41 cellular contexts compared by ENCODE assay signal in genomic region chr10:72881291-72881690, GRCh38. TPM values are rescaled to one million over a fixed set of nuclear protein-coding genes. Genes with fewer than 3 reads are reported as not detected.
"Had no signal": no experiment of that assay in that cellular context is flagged by ENCODE, and none has a peak within 500 bp of the region (broad histone marks: within the 10 kb centered on the region; RNA-seq: fewer than 3 reads in every experiment).

No MANE protein-coding gene starts in this region.

- DNase-seq: activated effector memory CD4-positive, alpha-beta T cell treated with anti-CD3 and anti-CD28 coated beads, Interleukin-2, amount 50 U/mL, for 16 hours; activated effector memory CD4-positive, alpha-beta T cell treated with Interleukin-2 at 50 U/mL for 16 hours; activated gamma-delta T cell; activated gamma-delta T cell treated with Interleukin-2 at 50 U/mL for 16 hours; activated naive CD4-positive, alpha-beta T cell; activated naive CD4-positive, alpha-beta T cell treated with anti-CD3 and anti-CD28 coated beads for 36 hours; activated naive CD4-positive, alpha-beta T cell treated with anti-CD3 and anti-CD28 coated beads, Interleukin-2, amount 10 ng/mL, durations not matched to agents 7 days and 5 days; activated naive CD4-positive, alpha-beta T cell treated with anti-CD3 and anti-CD28 coated beads, Interleukin-2, amount 50 U/mL, for 16 hours; activated naive CD4-positive, alpha-beta T cell treated with Interleukin-2 at 50 U/mL for 16 hours; activated naive CD8-positive, alpha-beta T cell treated with anti-CD3 and anti-CD28 coated beads for 36 hours; activated naive CD8-positive, alpha-beta T cell treated with anti-CD3 and anti-CD28 coated beads, Interleukin-2, amount 10 ng/mL, durations not matched to agents 7 days and 5 days; activated naive CD8-positive, alpha-beta T cell treated with anti-CD3 and anti-CD28 coated beads, Interleukin-2, amount 50 U/mL, for 24 hours; activated T-cell treated with anti-CD3 and anti-CD28 coated beads, Interleukin-2, amount 50 U/mL, for 1 hour; activated T-cell treated with anti-CD3 and anti-CD28 coated beads, Interleukin-2, amount 50 U/mL, for 24 hours; activated T-cell treated with anti-CD3 and anti-CD28 coated beads, Interleukin-2, amount 50 U/mL, for 4 hours; activated T-cell treated with anti-CD3 and anti-CD28 coated beads, Interleukin-2, amount 50 U/mL, for 48 hours; activated T-cell treated with anti-CD3 and anti-CD28 coated beads, Interleukin-2, amount 50 U/mL, for 72 hours; adrenal gland; amniotic stem cell; amygdala; anterior cingulate cortex; aorta; body of pancreas; brain microvascular endothelial cell; caudate nucleus; central memory CD4-positive, alpha-beta T cell; cerebellar nuclear complex had no signal

- H3K4me1 Mint-ChIP-seq: activated naive CD4-positive, alpha-beta T cell treated with anti-CD3 and anti-CD28 coated beads, Interleukin-2, amount 10 ng/mL, durations not matched to agents 7 days and 5 days; activated naive CD8-positive, alpha-beta T cell treated with anti-CD3 and anti-CD28 coated beads, Interleukin-2, amount 10 ng/mL, durations not matched to agents 7 days and 5 days; activated T-helper 17 cell treated with anti-CD3 and anti-CD28 coated beads, Interleukin-2, amount 50 U/mL, for 72 hours; central memory CD8-positive, alpha-beta T cell had no signal

- H3K27me3 ChIP-seq: adrenal gland, ascending aorta, body of pancreas, brain microvascular endothelial cell, breast epithelium, cardiac muscle cell had no signal

- H3K27ac ChIP-seq: adrenal gland, ascending aorta, body of pancreas, brain microvascular endothelial cell, breast epithelium, cardiac muscle cell had no signal

- H3K4me1 ChIP-seq: adrenal gland, ascending aorta, body of pancreas, breast epithelium had no signal

- H3K4me3 ChIP-seq: adrenal gland, ascending aorta, body of pancreas, breast epithelium, cardiac muscle cell had no signal

- H3K4me3 Mint-ChIP-seq: activated naive CD4-positive, alpha-beta T cell treated with anti-CD3 and anti-CD28 coated beads for 36 hours; activated naive CD4-positive, alpha-beta T cell treated with anti-CD3 and anti-CD28 coated beads, Interleukin-2, amount 10 ng/mL, durations not matched to agents 7 days and 5 days; activated naive CD4-positive, alpha-beta T cell treated with anti-CD3 and anti-CD28 coated beads, Interleukin-2, amount 50 U/mL, for 24 hours; activated naive CD8-positive, alpha-beta T cell; activated naive CD8-positive, alpha-beta T cell treated with anti-CD3 and anti-CD28 coated beads for 36 hours; activated naive CD8-positive, alpha-beta T cell treated with anti-CD3 and anti-CD28 coated beads, Interleukin-2, amount 10 ng/mL, durations not matched to agents 7 days and 5 days; activated naive CD8-positive, alpha-beta T cell treated with anti-CD3 and anti-CD28 coated beads, Interleukin-2, amount 50 U/mL, for 24 hours; activated T-cell treated with anti-CD3 and anti-CD28 coated beads, Interleukin-2, amount 50 U/mL, for 24 hours; activated T-cell treated with anti-CD3 and anti-CD28 coated beads, Interleukin-2, amount 50 U/mL, for 4 hours; activated T-cell treated with anti-CD3 and anti-CD28 coated beads, Interleukin-2, amount 50 U/mL, for 72 hours; activated T-helper 1 cell treated with anti-CD3 and anti-CD28 coated beads, Interleukin-12 subunit alpha, Interleukin-12 subunit beta, Interleukin-2, Interleukin-4 antibody, amounts not matched to agents 30 ng/mL and 10 ng/mL and 1 ng/mL, durations not matched to agents 14 hours and 24 hours and 36 hours; activated T-helper 17 cell treated with anti-CD3 and anti-CD28 coated beads, Interleukin-2, amount 50 U/mL, for 72 hours; brain; central memory CD8-positive, alpha-beta T cell had no signal

- FAIRE-seq: astrocyte, bronchial epithelial cell had no signal

- H3K9me3 Mint-ChIP-seq: activated naive CD4-positive, alpha-beta T cell treated with anti-CD3 and anti-CD28 coated beads, Interleukin-2, amount 50 U/mL, for 24 hours; activated T-helper 1 cell treated with anti-CD3 and anti-CD28 coated beads, Interleukin-12 subunit alpha, Interleukin-12 subunit beta, Interleukin-2, Interleukin-4 antibody, amounts not matched to agents 30 ng/mL and 10 ng/mL and 1 ng/mL, durations not matched to agents 14 hours and 24 hours and 36 hours; activated T-helper 17 cell treated with anti-CD3 and anti-CD28 coated beads, Interleukin-2, amount 50 U/mL, for 72 hours; central memory CD8-positive, alpha-beta T cell had no signal

- H3K9me3 ChIP-seq: adrenal gland, ascending aorta, breast epithelium had no signal

- ATAC-seq: activated naive CD4-positive, alpha-beta T cell treated with anti-CD3 and anti-CD28 coated beads, Interleukin-2, amount 50 U/mL, for 72 hours; activated naive CD8-positive, alpha-beta T cell treated with anti-CD3 and anti-CD28 coated beads, Interleukin-2, amount 50 U/mL, for 24 hours; activated T-cell treated with anti-CD3 and anti-CD28 coated beads, Interleukin-2, amount 50 U/mL, for 4 hours; activated T-cell treated with anti-CD3 and anti-CD28 coated beads, Interleukin-2, amount 50 U/mL, for 72 hours; activated T-helper 17 cell treated with anti-CD3 and anti-CD28 coated beads, Interleukin-2, amount 50 U/mL, for 72 hours; body of pancreas had no signal

- H3K27ac Mint-ChIP-seq: activated naive CD4-positive, alpha-beta T cell treated with anti-CD3 and anti-CD28 coated beads for 36 hours; activated naive CD4-positive, alpha-beta T cell treated with anti-CD3 and anti-CD28 coated beads, Interleukin-2, amount 10 ng/mL, durations not matched to agents 7 days and 5 days; activated naive CD4-positive, alpha-beta T cell treated with anti-CD3 and anti-CD28 coated beads, Interleukin-2, amount 50 U/mL, for 24 hours; activated naive CD4-positive, alpha-beta T cell treated with anti-CD3 and anti-CD28 coated beads, Interleukin-2, amount 50 U/mL, for 72 hours; activated naive CD8-positive, alpha-beta T cell; activated naive CD8-positive, alpha-beta T cell treated with anti-CD3 and anti-CD28 coated beads for 36 hours; activated naive CD8-positive, alpha-beta T cell treated with anti-CD3 and anti-CD28 coated beads, Interleukin-2, amount 10 ng/mL, durations not matched to agents 7 days and 5 days; activated naive CD8-positive, alpha-beta T cell treated with anti-CD3 and anti-CD28 coated beads, Interleukin-2, amount 50 U/mL, for 24 hours; activated T-cell treated with anti-CD3 and anti-CD28 coated beads, Interleukin-2, amount 50 U/mL, for 24 hours; activated T-cell treated with anti-CD3 and anti-CD28 coated beads, Interleukin-2, amount 50 U/mL, for 72 hours; activated T-helper 1 cell treated with anti-CD3 and anti-CD28 coated beads, Interleukin-12 subunit alpha, Interleukin-12 subunit beta, Interleukin-2, Interleukin-4 antibody, amounts not matched to agents 30 ng/mL and 10 ng/mL and 1 ng/mL, durations not matched to agents 14 hours and 24 hours and 36 hours; activated T-helper 17 cell treated with anti-CD3 and anti-CD28 coated beads, Interleukin-2, amount 50 U/mL, for 72 hours; activated T-helper 2 cell treated with anti-CD3 and anti-CD28 coated beads, Interferon-gamma antibody, Interleukin-2, Interleukin-4, amounts not matched to agents 10 μg/mL and 5 μg/mL and 100 μg/mL, durations not matched to agents 14 hours and 24 hours and 36 hours; brain had no signal

- H3K27me3 Mint-ChIP-seq: activated naive CD4-positive, alpha-beta T cell treated with anti-CD3 and anti-CD28 coated beads, Interleukin-2, amount 10 ng/mL, durations not matched to agents 7 days and 5 days; activated naive CD4-positive, alpha-beta T cell treated with anti-CD3 and anti-CD28 coated beads, Interleukin-2, amount 50 U/mL, for 24 hours; activated naive CD8-positive, alpha-beta T cell; activated naive CD8-positive, alpha-beta T cell treated with anti-CD3 and anti-CD28 coated beads for 36 hours; activated naive CD8-positive, alpha-beta T cell treated with anti-CD3 and anti-CD28 coated beads, Interleukin-2, amount 10 ng/mL, durations not matched to agents 7 days and 5 days; activated naive CD8-positive, alpha-beta T cell treated with anti-CD3 and anti-CD28 coated beads, Interleukin-2, amount 50 U/mL, for 24 hours; activated T-cell treated with anti-CD3 and anti-CD28 coated beads, Interleukin-2, amount 50 U/mL, for 24 hours; activated T-helper 17 cell treated with anti-CD3 and anti-CD28 coated beads, Interleukin-2, amount 50 U/mL, for 72 hours; brain; central memory CD8-positive, alpha-beta T cell had no signal

- H3K36me3 ChIP-seq: adrenal gland, brain microvascular endothelial cell, breast epithelium, cardiac muscle cell had no signal

RNA-seq across cellular contexts. Expression of gene OIT3, which starts 12.2 kb away (rescaled TPM):
- total RNA-seq: activated naive CD4-positive, alpha-beta T cell treated with anti-CD3 and anti-CD28 coated beads for 36 hours; activated naive CD4-positive, alpha-beta T cell treated with anti-CD3 and anti-CD28 coated beads, Interleukin-2, amount 50 U/mL, for 72 hours; activated naive CD8-positive, alpha-beta T cell treated with anti-CD3 and anti-CD28 coated beads for 36 hours; activated naive CD8-positive, alpha-beta T cell treated with anti-CD3 and anti-CD28 coated beads, Interleukin-2, amount 10 ng/mL, durations not matched to agents 7 days and 5 days; activated T-cell treated with anti-CD3 and anti-CD28 coated beads, Interleukin-2, amount 50 U/mL, for 4 hours; activated T-cell treated with anti-CD3 and anti-CD28 coated beads, Interleukin-2, amount 50 U/mL, for 72 hours; activated T-helper 1 cell treated with anti-CD3 and anti-CD28 coated beads, Interleukin-12 subunit alpha, Interleukin-12 subunit beta, Interleukin-2, Interleukin-4 antibody, amounts not matched to agents 30 ng/mL and 10 ng/mL and 1 ng/mL, durations not matched to agents 14 hours and 24 hours and 36 hours; activated T-helper 17 cell treated with anti-CD3 and anti-CD28 coated beads, Interleukin-2, amount 50 U/mL, for 72 hours; activated T-helper 2 cell treated with anti-CD3 and anti-CD28 coated beads, Interferon-gamma antibody, Interleukin-2, Interleukin-4, amounts not matched to agents 10 μg/mL and 5 μg/mL and 100 μg/mL, durations not matched to agents 14 hours and 24 hours and 36 hours; ascending aorta; body of pancreas; bronchial epithelial cell had no signal
- polyA plus RNA-seq: adipose tissue, aorta had no signal
